ENCODE assay signal across 13 cellular contexts in genomic region chr3:178443634-178444033, GRCh38.
A peak's percentile ranks its signal among the peaks of the same experiment; 100 is the strongest.
DNase-seq lines count a peak whose midpoint lies in the region.
"Had no signal": no experiment of that assay in that cellular context is flagged by ENCODE, and none has a peak within 500 bp of the region (broad histone marks: within the 10 kb centered on the region; RNA-seq: fewer than 3 reads in every experiment).

No MANE protein-coding gene starts in this region.

- H3K4me1 ChIP-seq in adipocyte (ENCODE audit: control insufficient read depth, insufficient read depth, low read length) (peaks cover 5% of the 10 kb centered on the region), mesenchymal stem cell (ENCODE audit: control insufficient read depth, insufficient read depth, low read depth, low read length) (peaks cover 1% of the 10 kb centered on the region)
- H3K4me1 ChIP-seq: adrenal gland had no signal

- no peak overlapping the region for H3K4me3 ChIP-seq in adipocyte (ENCODE audit: low read length)
- no peak overlapping the region for H3K4me3 ChIP-seq in mesenchymal stem cell (ENCODE audit: insufficient read depth in 1 of 2, low read depth in 1 of 2, low read length in 2 of 2)
- H3K4me3 ChIP-seq: adrenal gland had no signal

- H2AK5ac ChIP-seq in mesenchymal stem cell (ENCODE audit: low read length, severe bottlenecking) = no peak overlapping the region

- WGBS in mesenchymal stem cell = no CpG with 5 or more reads among the region's 2 CpGs

- no peaks in the 10 kb centered on the region for H3K79me1 ChIP-seq in mesenchymal stem cell (replicated peaks; ENCODE audit: low read length, poor library complexity, severe bottlenecking)

- H3K36me3 ChIP-seq in adipocyte (ENCODE audit: control insufficient read depth, insufficient read depth, low read length, severe bottlenecking) = no peaks in the 10 kb centered on the region
- no peaks in the 10 kb centered on the region for H3K36me3 ChIP-seq in mesenchymal stem cell (ENCODE audit: control insufficient read depth in 1 of 2, insufficient read depth in 2 of 2, low read depth in 1 of 2, low read length in 2 of 2)
- H3K36me3 ChIP-seq: adrenal gland, WERI-Rb-1 had no signal

- no peak overlapping the region for H3K4ac ChIP-seq in mesenchymal stem cell (ENCODE audit: low read depth in 1 of 2, low read length in 2 of 2)

- no peak overlapping the region for H2BK15ac ChIP-seq in mesenchymal stem cell (ENCODE audit: low read depth, poor library complexity, severe bottlenecking)

- H3K9me3 ChIP-seq in adipocyte (ENCODE audit: control insufficient read depth, low read length) (no peaks in the 10 kb centered on the region), mesenchymal stem cell (ENCODE audit: control insufficient read depth, low read length) (no peaks in the 10 kb centered on the region)
- H3K9me3 ChIP-seq: adrenal gland had no signal

- H3K27ac ChIP-seq in mesenchymal stem cell (ENCODE audit: low read length, poor library complexity, severe bottlenecking) = no peak overlapping the region
- H3K27ac ChIP-seq: adrenal gland, HL-60, WERI-Rb-1 had no signal

- H3K9ac ChIP-seq in adipocyte (ENCODE audit: low read length) (no peak overlapping the region), mesenchymal stem cell (ENCODE audit: low read length) (no peak overlapping the region)

- H3K4me2 ChIP-seq in mesenchymal stem cell (ENCODE audit: low read length, poor library complexity, severe bottlenecking) = no peak overlapping the region

- H2BK120ac ChIP-seq in mesenchymal stem cell (ENCODE audit: low read depth, low read length) = no peak overlapping the region

- H4K91ac ChIP-seq in mesenchymal stem cell (ENCODE audit: low read length) = no peak overlapping the region

- H3K14ac ChIP-seq in mesenchymal stem cell (ENCODE audit: low read length in 2 of 2) = no peak overlapping the region

- H3K18ac ChIP-seq in mesenchymal stem cell (ENCODE audit: low read depth in 1 of 2, low read length in 2 of 2) = no peak overlapping the region

- peak; percentile 45 for DNase-seq in NCI-H1105 treated with DMSO at 0.1 percent for 48 hours (lab: John Stamatoyannopoulos, UW)
- DNase-seq in NCI-H1105 (lab: John Stamatoyannopoulos, UW) = no peak
- DNase-seq in NAMALWA (ENCODE audit: low spot score) = peak; percentile 22
- peak; percentile 31 for DNase-seq in adipocyte (ENCODE audit: low read depth)
- peak; percentile 28 for DNase-seq in mesenchymal stem cell
- DNase-seq in NCI-H524 treated with DMSO at 0.1 percent for 48 hours (lab: John Stamatoyannopoulos, UW) = no peak
- no peak for DNase-seq in AG20443 (ENCODE audit: low spot score)
- DNase-seq in effector CD8-positive, alpha-beta T cell (lab: John Stamatoyannopoulos, UW) = no peak
- DNase-seq: adrenal gland, endodermal cell, GF-D8, WERI-Rb-1 had no signal

- no peak overlapping the region for H3K23ac ChIP-seq in mesenchymal stem cell (ENCODE audit: low read length in 2 of 2)

- H2BK5ac ChIP-seq in mesenchymal stem cell (ENCODE audit: low read depth, low read length, poor library complexity, severe bottlenecking) = no peak overlapping the region

- no peak overlapping the region for H4K8ac ChIP-seq in mesenchymal stem cell (ENCODE audit: low read length)

- H3K27me3 ChIP-seq in adipocyte (replicated peaks; ENCODE audit: control insufficient read depth, insufficient read depth, low read length) (no peaks in the 10 kb centered on the region), mesenchymal stem cell (ENCODE audit: control insufficient read depth in 1 of 2, insufficient read depth in 1 of 2, low read length in 2 of 2) (no peaks in the 10 kb centered on the region)
- H3K27me3 ChIP-seq: adrenal gland had no signal

- H2AFZ ChIP-seq in mesenchymal stem cell (ENCODE audit: low read depth, low read length) = no peak overlapping the region

- no peak overlapping the region for H2BK12ac ChIP-seq in mesenchymal stem cell (ENCODE audit: low read length in 2 of 2)

Comparison
In these comparisons a context has a peak if more than half of its experiments do, and no peak if none do; other contexts are left out.
1. DNase-seq: peak in NCI-H1105 treated with DMSO at 0.1 percent for 48 hours (single experiment), NAMALWA (single experiment), adipocyte (single experiment) and mesenchymal stem cell (single experiment); none in NCI-H1105 (single experiment), NCI-H524 treated with DMSO at 0.1 percent for 48 hours (single experiment), AG20443 (single experiment) and effector CD8-positive, alpha-beta T cell (single experiment).